In the genomic region with DNA sequence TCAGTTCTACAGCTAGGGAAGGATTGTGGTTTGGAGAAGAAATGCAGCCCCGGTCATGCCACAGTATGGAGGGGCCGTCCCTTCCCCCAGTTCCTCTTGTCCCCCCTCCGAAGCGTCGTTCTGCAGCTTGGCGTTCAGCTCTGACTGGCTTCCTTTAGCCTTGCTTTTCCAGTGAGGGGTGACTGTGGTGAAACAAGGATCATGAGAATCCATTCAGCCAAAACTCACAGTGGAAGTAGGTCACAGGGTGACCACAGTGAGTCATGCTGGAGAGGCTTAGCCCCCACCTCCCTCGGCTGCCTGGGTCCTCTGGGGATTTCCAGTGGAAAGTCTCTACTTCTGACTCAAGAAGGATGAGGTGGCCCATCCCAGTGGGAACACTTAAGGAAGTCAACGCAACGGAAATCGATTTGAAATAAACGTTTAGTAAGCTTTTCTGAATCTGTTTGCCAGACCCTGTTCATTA, we compare ENCODE assay signal across 8 cellular contexts. TPM values are rescaled to one million over a fixed set of nuclear protein-coding genes. Genes with fewer than 3 reads are reported as not detected.
DNase-seq lines count a peak whose midpoint lies in the region; ATAC-seq, FAIRE-seq and TF ChIP-seq lines count a peak whose summit lies in the region.

No MANE protein-coding gene starts in this region.

- H3K36me3 ChIP-seq in stomach = no peaks in the 10 kb centered on the region

- intact Hi-C loops in stomach (cut with DNase I; ENCODE audit: low total_unique reads) = no loop called here

- H3K27ac ChIP-seq in stomach = peak overlapping the region; percentile 69 to 95 (median 87)

- WGBS in stomach, 5 donors = 35 to 54% (median 45%) methylated on average over 11 of the region's 11 CpGs

- peak; percentile 72 for DNase-seq in HTR-8/SVneo (ENCODE audit: insufficient read length, low spot score)
- DNase-seq in amniotic epithelial cell (ENCODE audit: low read depth) = peak; percentile 93
- DNase-seq in kidney tubule cell (ENCODE audit: low spot score) = peak; percentile 96
- DNase-seq in stomach = peak; percentile 37
- DNase-seq in RPMI8226 = no peak
- no peak for DNase-seq in occipital lobe (lab: John Stamatoyannopoulos, UW)

- TF ChIP-seq EP300 in stomach (IDR thresholded peaks at IDR 0.05) = no peak

- TF ChIP-seq CTCF in stomach (IDR thresholded peaks at IDR 0.05) = no peak

- peaks cover 0 to 21% (median 7%) of the 10 kb centered on the region in 4 donors for H3K9me3 ChIP-seq in stomach

- ATAC-seq in GM19324 (IDR thresholded peaks at IDR 0.05; ENCODE audit: low FRiP score, unreplicated experiment) (no peak), HG03442 (IDR thresholded peaks at IDR 0.05; ENCODE audit: unreplicated experiment) (no peak)

- no peak for TF ChIP-seq POLR2A in stomach (IDR thresholded peaks at IDR 0.05)

- peaks cover 0 to 58% (median 7%) of the 10 kb centered on the region in 3 donors for H3K27me3 ChIP-seq in stomach

- peak; percentile 40 for FAIRE-seq in HTR-8/SVneo (lab: Jason Lieb, UNC)

- no peak overlapping the region for H3K4me3 ChIP-seq in stomach

- H3K4me1 ChIP-seq in stomach = peaks cover 12 to 35% (median 23%) of the 10 kb centered on the region in 4 donors

RNA-seq across cellular contexts. Expression of a gene that starts 37.3 kb away (rescaled TPM):
- total RNA-seq in stomach = 1,000 to 10,000 TPM in 1 of 5 donors, 100 to 1,000 TPM in 4; 351 to 3,737 (median 491) TPM
- polyA plus RNA-seq in stomach = 100 to 1,000 TPM in 2 of 3 donors, 10 to 100 TPM in 1; 79.3 to 246 (median 113) TPM
- 37.1 TPM for total RNA-seq in occipital lobe

Comparison
In these comparisons a context has a peak if more than half of its experiments do, and no peak if none do; other contexts are left out.
1. DNase-seq: peak in HTR-8/SVneo (single experiment), amniotic epithelial cell (single experiment), kidney tubule cell (single experiment) and stomach (single experiment); none in RPMI8226 (single experiment) and occipital lobe (single experiment).